ENCODE assay signal across 8 cellular contexts in genomic region chr3:157135671-157136396, GRCh38. TPM values are rescaled to one million over a fixed set of nuclear protein-coding genes. Genes with fewer than 3 reads are reported as not detected.
A peak's percentile ranks its signal among the peaks of the same experiment; 100 is the strongest.
DNase-seq lines count a peak whose midpoint lies in the region; ATAC-seq lines count a peak whose summit lies in the region.

No MANE protein-coding gene starts in this region.

- no peaks in the 10 kb centered on the region for H3K27me3 Mint-ChIP-seq in T-cell

- no peak overlapping the region for H3K4me3 Mint-ChIP-seq in T-cell

- POLR2A ChIA-PET in T-cell (lab: Charles Lee), result interaction anchor here in 1 of 2 donors (0.7 to 3.0 kb wide), 2 partner anchors 14 to 34 kb away, joined by 3 to 13 read pairs; no protein-coding TSS in a partner anchor

- DNase-seq in DMS79 treated with DMSO at 0.1 percent for 48 hours (lab: John Stamatoyannopoulos, UW), result peak; percentile 64
- no peak for DNase-seq in T-cell
- peak; percentile 65 for DNase-seq in glomerular visceral epithelial cell (ENCODE audit: extremely low spot score)
- peak; percentile 51 for DNase-seq in putamen (ENCODE audit: low spot score)
- DNase-seq in UCSD-AML1 (lab: John Stamatoyannopoulos, UW; ENCODE audit: unreplicated experiment), result no peak

- H3K27ac Mint-ChIP-seq in T-cell, result peak overlapping the region; percentile 5 to 8

- no peak for ATAC-seq in T-cell (replicated peaks in 1 of 4)
- ATAC-seq in HG03521 (IDR thresholded peaks at IDR 0.05; ENCODE audit: unreplicated experiment), result no peak
- ATAC-seq in HG03520 (IDR thresholded peaks at IDR 0.05; ENCODE audit: unreplicated experiment), result no peak
- ATAC-seq in activated CD4-positive, CD25-positive, alpha-beta regulatory T cell treated with anti-CD3 and anti-CD28 coated beads, Interleukin-2, amount 50 U/mL, for 24 hours, result no peak

- no peaks in the 10 kb centered on the region for H3K9me3 Mint-ChIP-seq in T-cell

- CTCF ChIA-PET in T-cell (lab: Charles Lee), result interaction anchor here (0.5 to 3.8 kb wide), 8 partner anchors 16 to 985 kb away, joined by 3 to 35 read pairs (median 4); partner anchors contain the start of gene SSR3 (in 1 of the 2)

- H3K36me3 Mint-ChIP-seq in T-cell, result peaks cover 8% of the 10 kb centered on the region

- peaks cover 16 to 56% (median 50%) of the 10 kb centered on the region in 3 donors for H3K4me1 Mint-ChIP-seq in T-cell

RNA-seq across cellular contexts. Expression of gene CCNL1, which starts 24.1 kb away (rescaled TPM):
- total RNA-seq in T-cell, result 1,000 to 10,000 TPM in 2 of 5 donors, 100 to 1,000 TPM in 3; 271 to 1,140 (median 276) TPM

Comparison
In these comparisons a context has a peak if more than half of its experiments do, and no peak if none do; other contexts are left out.
1. DNase-seq: peak in DMS79 treated with DMSO at 0.1 percent for 48 hours (single experiment), glomerular visceral epithelial cell (single experiment) and putamen (single experiment); none in T-cell (0 of 34) and UCSD-AML1 (single experiment).